ENCODE assay signal across 11 cellular contexts in the genomic region with DNA sequence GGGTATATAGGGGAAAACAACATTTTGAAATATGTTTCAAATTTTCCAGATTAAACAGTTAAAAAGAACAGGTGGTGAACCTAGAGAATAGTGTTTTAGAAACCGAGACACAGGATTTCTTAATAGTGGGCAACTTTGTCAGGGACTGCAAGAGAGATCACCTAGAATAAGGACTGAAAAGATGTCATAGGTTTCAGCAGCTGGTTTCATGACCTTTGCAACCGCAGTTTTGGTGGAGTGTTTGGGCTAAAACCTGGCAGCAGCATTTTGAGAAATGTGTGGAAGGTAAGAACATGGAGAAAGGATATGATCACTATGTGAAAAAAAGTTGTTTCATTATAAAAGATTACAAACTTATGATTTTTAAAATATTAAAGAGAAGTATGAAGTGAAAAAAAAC.
DNase-seq lines count a peak whose midpoint lies in the region; ATAC-seq lines count a peak whose summit lies in the region.
"Had no signal": no experiment of that assay in that cellular context is flagged by ENCODE, and none has a peak within 500 bp of the region (broad histone marks: within the 10 kb centered on the region; RNA-seq: fewer than 3 reads in every experiment).

No MANE protein-coding gene starts in this region.

- peak overlapping the region; percentile 93 for H3K27ac Mint-ChIP-seq in stimulated activated naive B cell treated with anti-CD40 and anti-IgM and Interleukin-4, amounts not matched to agents 10 μg/mL and 1 μg/mL and 100 μg/mL, for 72 hours

- DNase-seq in activated T-cell treated with anti-CD3 and anti-CD28 coated beads for 48 hours (ENCODE audit: low read depth), result peak; percentile 30
- no peak for DNase-seq in activated T-cell treated with anti-CD3 and anti-CD28 coated beads, Interleukin-2, amount 50 U/mL, for 1 hour
- DNase-seq in stimulated activated naive B cell treated with anti-CD40 and anti-IgM and Interleukin-4, amounts not matched to agents 10 μg/mL and 1 μg/mL and 100 μg/mL, for 72 hours, result peak; percentile 20
- no peak for DNase-seq in stimulated activated naive CD4-positive, alpha-beta T cell treated with Interleukin-2 at 50 U/mL for 16 hours (lab: John Stamatoyannopoulos, UW)
- DNase-seq in NCI-H1417 treated with DMSO at 0.1 percent for 48 hours (lab: John Stamatoyannopoulos, UW), result no peak
- DNase-seq in NOMO-1 treated with dmso at 0.1 percent for 144 hours (lab: John Stamatoyannopoulos, UW; ENCODE audit: unreplicated experiment), result no peak
- DNase-seq: IMR-90, left ventricle myocardium superior, NCI-H524 had no signal

- ATAC-seq in HG02588 (IDR thresholded peaks at IDR 0.05; ENCODE audit: unreplicated experiment), result peak; percentile 48
- peak; percentile 58 for ATAC-seq in HG03460 (IDR thresholded peaks at IDR 0.05; ENCODE audit: unreplicated experiment)
- ATAC-seq in stimulated activated naive B cell treated with anti-CD40 and anti-IgM and Interleukin-4, amounts not matched to agents 10 μg/mL and 1 μg/mL and 100 μg/mL, for 72 hours (replicated peaks), result peak; percentile 62 to 72
- ATAC-seq: left ventricle myocardium superior had no signal

- H3K4me3 Mint-ChIP-seq in stimulated activated naive B cell treated with anti-CD40 and anti-IgM and Interleukin-4, amounts not matched to agents 10 μg/mL and 1 μg/mL and 100 μg/mL, for 72 hours, result peak overlapping the region in 1 of 2 donors; percentile 15

- no peaks in the 10 kb centered on the region for H3K27me3 Mint-ChIP-seq in stimulated activated naive B cell treated with anti-CD40 and anti-IgM and Interleukin-4, amounts not matched to agents 10 μg/mL and 1 μg/mL and 100 μg/mL, for 72 hours

- peaks cover 40 to 51% of the 10 kb centered on the region in 2 donors for H3K36me3 Mint-ChIP-seq in stimulated activated naive B cell treated with anti-CD40 and anti-IgM and Interleukin-4, amounts not matched to agents 10 μg/mL and 1 μg/mL and 100 μg/mL, for 72 hours

- H3K4me1 Mint-ChIP-seq in stimulated activated naive B cell treated with anti-CD40 and anti-IgM and Interleukin-4, amounts not matched to agents 10 μg/mL and 1 μg/mL and 100 μg/mL, for 72 hours, result peaks cover 28 to 39% of the 10 kb centered on the region in 2 donors

- H3K9me3 Mint-ChIP-seq in stimulated activated naive B cell treated with anti-CD40 and anti-IgM and Interleukin-4, amounts not matched to agents 10 μg/mL and 1 μg/mL and 100 μg/mL, for 72 hours, result peaks cover 5 to 6% of the 10 kb centered on the region in 2 donors

Comparison
In these comparisons a context has a peak if more than half of its experiments do, and no peak if none do; other contexts are left out.
1. DNase-seq: peak in activated T-cell treated with anti-CD3 and anti-CD28 coated beads for 48 hours (single experiment) and stimulated activated naive B cell treated with anti-CD40 and anti-IgM and Interleukin-4, amounts not matched to agents 10 μg/mL and 1 μg/mL and 100 μg/mL, for 72 hours (single experiment); none in activated T-cell treated with anti-CD3 and anti-CD28 coated beads, Interleukin-2, amount 50 U/mL, for 1 hour (single experiment), stimulated activated naive CD4-positive, alpha-beta T cell treated with Interleukin-2 at 50 U/mL for 16 hours (single experiment), NCI-H1417 treated with DMSO at 0.1 percent for 48 hours (single experiment) and NOMO-1 treated with dmso at 0.1 percent for 144 hours (single experiment).
2. Peak in every context shown above with its lines, with median percentiles within 50 percentile points of each other: ATAC-seq.